In genomic region chr2:217075225-217075802, GRCh38 we compare ENCODE assay signal across 9 cellular contexts.
DNase-seq lines count a peak whose midpoint lies in the region; TF ChIP-seq lines count a peak whose summit lies in the region.
"Had no signal": no experiment of that assay in that cellular context is flagged by ENCODE, and none has a peak within 500 bp of the region (broad histone marks: within the 10 kb centered on the region; RNA-seq: fewer than 3 reads in every experiment).

No MANE protein-coding gene starts in this region.

- H3K9me3 ChIP-seq in stomach smooth muscle (ENCODE audit: control insufficient read depth in 2 of 2, low read length in 2 of 2), result no peaks in the 10 kb centered on the region
- no peaks in the 10 kb centered on the region for H3K9me3 ChIP-seq in A673 (ENCODE audit: low read depth, low read length, poor library complexity, severe bottlenecking)

- H3K36me3 ChIP-seq in stomach smooth muscle (ENCODE audit: control insufficient read depth in 2 of 2, insufficient read depth in 2 of 2, low read length in 2 of 2), result no peaks in the 10 kb centered on the region
- H3K36me3 ChIP-seq in A673 (ENCODE audit: insufficient read depth, low read length, poor library complexity, severe bottlenecking), result no peaks in the 10 kb centered on the region

- H3K4me1 Mint-ChIP-seq in chondrocyte (ENCODE audit: low read depth) (peaks cover 10% of the 10 kb centered on the region), CD14-positive monocyte (peaks cover 25% of the 10 kb centered on the region)

- H3K27ac Mint-ChIP-seq in chondrocyte (ENCODE audit: unreplicated experiment) (peak overlapping the region; percentile 75), CD14-positive monocyte (peak overlapping the region in 3 of 7 donors; percentile 27 to 56 (median 30))

- H3K4me3 ChIP-seq in NB4 (ENCODE audit: low read depth, low read length), result no peak overlapping the region
- H3K4me3 ChIP-seq in stomach smooth muscle (ENCODE audit: low read length in 2 of 2), result peak overlapping the region in 1 of 2 donors; percentile 22
- no peak overlapping the region for H3K4me3 ChIP-seq in A673 (ENCODE audit: low read depth, low read length, poor library complexity, severe bottlenecking)

- peaks cover 23% of the 10 kb centered on the region for H3K4me1 ChIP-seq in stomach smooth muscle (ENCODE audit: control insufficient read depth, insufficient read depth, low read length)
- no peaks in the 10 kb centered on the region for H3K4me1 ChIP-seq in A673 (ENCODE audit: insufficient read depth, low read length, poor library complexity, severe bottlenecking)

- H3K27me3 ChIP-seq in stomach smooth muscle (ENCODE audit: control insufficient read depth in 1 of 2, insufficient read depth in 2 of 2, low read length in 2 of 2), result no peaks in the 10 kb centered on the region
- no peaks in the 10 kb centered on the region for H3K27me3 ChIP-seq in A673 (replicated peaks; ENCODE audit: insufficient read depth, low read depth, low read length, poor library complexity)

- H3K4me3 Mint-ChIP-seq in chondrocyte (ENCODE audit: unreplicated experiment), result no peak overlapping the region
- H3K4me3 Mint-ChIP-seq in CD14-positive monocyte, result peak overlapping the region in 1 of 2 donors; percentile 16

- TF ChIP-seq CTCF in NB4 (IDR thresholded peaks at IDR 0.05; ENCODE audit: low read depth, low read length) (no peak), chondrocyte (IDR thresholded peaks at IDR 0.05) (no peak), CD14-positive monocyte (IDR thresholded peaks at IDR 0.05) (no peak), A673 (conservative IDR thresholded peaks at IDR 0.05; ENCODE audit: low read depth, low read length) (no peak)

- DNase-seq in NB4 (ENCODE audit: low read depth), result peak; percentile 46
- no peak for DNase-seq in chondrocyte (ENCODE audit: low spot score)
- peak; percentile 33 for DNase-seq in kidney tubule cell (ENCODE audit: low spot score)
- no peak for DNase-seq in NK-92 treated with Interleukin-12 subunit alpha and Interleukin-12 subunit beta, amount 100 ng/mL, for 24 hours (lab: John Stamatoyannopoulos, UW)
- no peak for DNase-seq in CD14-positive monocyte (ENCODE audit: low spot score)
- DNase-seq in A673 (ENCODE audit: low spot score), result no peak
- DNase-seq: anterior cingulate cortex, NCI-H187 treated with DMSO at 0.1 percent for 48 hours had no signal

- H3K27ac ChIP-seq in stomach smooth muscle (ENCODE audit: low read length), result peak overlapping the region; percentile 53
- no peak overlapping the region for H3K27ac ChIP-seq in A673 (ENCODE audit: low read depth, low read length, poor library complexity, severe bottlenecking)

- no peak for TF ChIP-seq POLR2A in NB4 (IDR thresholded peaks at IDR 0.05; ENCODE audit: extremely low read depth, insufficient read length)

- H3K27me3 Mint-ChIP-seq in chondrocyte (ENCODE audit: low read depth), result no peaks in the 10 kb centered on the region
- H3K27me3 Mint-ChIP-seq in CD14-positive monocyte (ENCODE audit: low read depth in 3 of 3), result peaks cover 2 to 7% (median 5%) of the 10 kb centered on the region in 3 donors

- intact Hi-C loops in CD14-positive monocyte (cut with micrococcal nuclease), result no loop called here
- intact Hi-C loops in A673 (cut with micrococcal nuclease; ENCODE audit: unreplicated experiment), result no loop called here

- H3K9me3 Mint-ChIP-seq in chondrocyte (ENCODE audit: low read depth) (no peaks in the 10 kb centered on the region), CD14-positive monocyte (no peaks in the 10 kb centered on the region)

- no peak overlapping the region for H3K9ac ChIP-seq in stomach smooth muscle (ENCODE audit: low read length in 2 of 2)

- H3K36me3 Mint-ChIP-seq in chondrocyte (ENCODE audit: low read depth), result no peaks in the 10 kb centered on the region
- H3K36me3 Mint-ChIP-seq in CD14-positive monocyte, result no peaks in the 10 kb centered on the region

- CTCF ChIA-PET in A673 (lab: Charles Lee), result no interaction called here

- BruUV-seq in A673 (replicated peaks; lab: Mats Ljungman, UMichigan), result no TSS peak

- POLR2A ChIA-PET in A673 (lab: Charles Lee; ENCODE audit: low non-redundant PET), result no interaction called here

Comparison
In these comparisons a context has a peak if more than half of its experiments do, and no peak if none do; other contexts are left out.
1. DNase-seq: peak in NB4 (single experiment) and kidney tubule cell (single experiment); none in chondrocyte (single experiment), NK-92 treated with Interleukin-12 subunit alpha and Interleukin-12 subunit beta, amount 100 ng/mL, for 24 hours (single experiment), CD14-positive monocyte (single experiment) and A673 (single experiment).